In the genomic region with DNA sequence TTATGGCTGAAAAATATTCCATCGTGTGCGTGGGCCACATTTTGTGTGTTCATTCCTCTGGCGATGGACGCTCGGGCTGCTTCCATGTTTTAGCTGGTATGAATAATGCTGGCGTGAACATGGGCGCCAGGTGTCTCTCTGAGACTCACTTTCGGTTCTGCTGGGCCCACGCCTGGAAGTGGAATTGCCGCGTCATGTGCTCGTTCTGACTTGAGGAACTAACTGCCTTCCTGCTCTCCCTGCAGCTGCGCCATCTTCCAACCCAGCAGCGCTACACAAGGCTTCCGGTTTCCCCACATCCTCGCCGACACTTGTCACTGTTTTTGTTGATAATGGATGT, we compare ENCODE assay signal across 8 cellular contexts. TPM values are rescaled to one million over a fixed set of nuclear protein-coding genes. Genes with fewer than 3 reads are reported as not detected.
A peak's percentile ranks its signal among the peaks of the same experiment; 100 is the strongest.
DNase-seq lines count a peak whose midpoint lies in the region; ATAC-seq, FAIRE-seq and TF ChIP-seq lines count a peak whose summit lies in the region.
"Not testable (repeated sequence)": the region's sequence is repeated elsewhere in the genome, so short reads cannot be mapped to it uniquely, and the experiment has no call there.

No MANE protein-coding gene starts in this region.

- H3K9me3 Mint-ChIP-seq in activated CD8-positive, alpha-beta memory T cell treated with anti-CD3 and anti-CD28 coated beads, Interleukin-2, amount 10 ng/mL, durations not matched to agents 7 days and 5 days (ENCODE audit: low read depth); natural killer cell treated with Interleukin-12 subunit alpha and Interleukin-12 subunit beta and Interleukin-15 and Interleukin-18, amount 100 ng/mL, for 72 hours; stimulated activated naive B cell treated with anti-CD40 and anti-IgM and Interleukin-4, amounts not matched to agents 10 μg/mL and 1 μg/mL and 100 μg/mL, for 72 hours: not testable (repeated sequence)

- H3K4me3 ChIP-seq in heart left ventricle: not testable (repeated sequence)

- not testable (repeated sequence) for H3K9me3 ChIP-seq in heart left ventricle

- ATAC-seq in activated CD4-positive, CD25-positive, alpha-beta regulatory T cell treated with anti-CD3 and anti-CD28 coated beads, Interleukin-2, amount 50 U/mL, for 24 hours: peak; percentile 70 to 72
- ATAC-seq in activated CD8-positive, alpha-beta memory T cell treated with anti-CD3 and anti-CD28 coated beads, Interleukin-2, amount 10 ng/mL, durations not matched to agents 7 days and 5 days: peak; percentile 27
- peak; percentile 36 to 67 (median 52) for ATAC-seq in heart left ventricle
- peak; percentile 39 to 40 for ATAC-seq in natural killer cell treated with Interleukin-12 subunit alpha and Interleukin-12 subunit beta and Interleukin-15 and Interleukin-18, amount 100 ng/mL, for 72 hours
- ATAC-seq in stimulated activated naive B cell treated with anti-CD40 and anti-IgM and Interleukin-4, amounts not matched to agents 10 μg/mL and 1 μg/mL and 100 μg/mL, for 72 hours (replicated peaks): peak; percentile 47 to 49

- not testable (repeated sequence) for H3K4me3 Mint-ChIP-seq in activated CD8-positive, alpha-beta memory T cell treated with anti-CD3 and anti-CD28 coated beads, Interleukin-2, amount 10 ng/mL, durations not matched to agents 7 days and 5 days; natural killer cell treated with Interleukin-12 subunit alpha and Interleukin-12 subunit beta and Interleukin-15 and Interleukin-18, amount 100 ng/mL, for 72 hours; stimulated activated naive B cell treated with anti-CD40 and anti-IgM and Interleukin-4, amounts not matched to agents 10 μg/mL and 1 μg/mL and 100 μg/mL, for 72 hours

- CTCF ChIA-PET in activated CD8-positive, alpha-beta memory T cell treated with anti-CD3 and anti-CD28 coated beads, Interleukin-2, amount 10 ng/mL, durations not matched to agents 7 days and 5 days (lab: Charles Lee): not testable (repeated sequence)

- H3K27me3 Mint-ChIP-seq in activated CD8-positive, alpha-beta memory T cell treated with anti-CD3 and anti-CD28 coated beads, Interleukin-2, amount 10 ng/mL, durations not matched to agents 7 days and 5 days; natural killer cell treated with Interleukin-12 subunit alpha and Interleukin-12 subunit beta and Interleukin-15 and Interleukin-18, amount 100 ng/mL, for 72 hours; stimulated activated naive B cell treated with anti-CD40 and anti-IgM and Interleukin-4, amounts not matched to agents 10 μg/mL and 1 μg/mL and 100 μg/mL, for 72 hours: not testable (repeated sequence)

- H3K36me3 Mint-ChIP-seq in activated CD8-positive, alpha-beta memory T cell treated with anti-CD3 and anti-CD28 coated beads, Interleukin-2, amount 10 ng/mL, durations not matched to agents 7 days and 5 days; natural killer cell treated with Interleukin-12 subunit alpha and Interleukin-12 subunit beta and Interleukin-15 and Interleukin-18, amount 100 ng/mL, for 72 hours; stimulated activated naive B cell treated with anti-CD40 and anti-IgM and Interleukin-4, amounts not matched to agents 10 μg/mL and 1 μg/mL and 100 μg/mL, for 72 hours: not testable (repeated sequence)

- not testable (repeated sequence) for H3K36me3 ChIP-seq in heart left ventricle

- H3K4me1 Mint-ChIP-seq in activated CD8-positive, alpha-beta memory T cell treated with anti-CD3 and anti-CD28 coated beads, Interleukin-2, amount 10 ng/mL, durations not matched to agents 7 days and 5 days; natural killer cell treated with Interleukin-12 subunit alpha and Interleukin-12 subunit beta and Interleukin-15 and Interleukin-18, amount 100 ng/mL, for 72 hours (ENCODE audit: low read depth in 2 of 2); stimulated activated naive B cell treated with anti-CD40 and anti-IgM and Interleukin-4, amounts not matched to agents 10 μg/mL and 1 μg/mL and 100 μg/mL, for 72 hours: not testable (repeated sequence)

- not testable (repeated sequence) for H3K4me1 ChIP-seq in heart left ventricle

- WGBS in heart left ventricle, 4 donors: 73 to 100% (median 90%) methylated on average over 1 to 9 of the region's 17 CpGs; no CpG with 5 or more reads in 1 of the 4 donors

- not testable (repeated sequence) for H3K27me3 ChIP-seq in heart left ventricle

- TF ChIP-seq POLR2A in GM12892 (IDR thresholded peaks at IDR 0.05; ENCODE audit: low read depth, low read length); heart left ventricle (IDR thresholded peaks at IDR 0.05): not testable (repeated sequence)

- DNase-seq in GM12892 (ENCODE audit: insufficient read length); natural killer cell treated with Interleukin-12 subunit alpha and Interleukin-12 subunit beta and Interleukin-15 and Interleukin-18, amount 100 ng/mL, for 72 hours (ENCODE audit: low spot score): not testable (repeated sequence)
- DNase-seq in activated CD8-positive, alpha-beta memory T cell treated with anti-CD3 and anti-CD28 coated beads, Interleukin-2, amount 10 ng/mL, durations not matched to agents 7 days and 5 days: peak; percentile 42
- DNase-seq in activated naive CD4-positive, alpha-beta T cell treated with anti-CD3 and anti-CD28 coated beads, Interleukin-2, amount 50 U/mL, for 16 hours: peak; percentile 68
- peak in 4 of 5 donors; percentile 10 to 37 (median 18) for DNase-seq in heart left ventricle
- DNase-seq in stimulated activated CD4-positive, alpha-beta T cell treated with anti-CD3 and anti-CD28 coated beads, Interleukin-1b, Interleukin-23, amount 100 ng/mL, for 24 hours (ENCODE audit: low read depth in 4 of 4, low spot score in 1 of 4): peak; percentile 16 to 45 (median 32)
- peak; percentile 36 for DNase-seq in stimulated activated naive B cell treated with anti-CD40 and anti-IgM and Interleukin-4, amounts not matched to agents 10 μg/mL and 1 μg/mL and 100 μg/mL, for 72 hours

- not testable (repeated sequence) for TF ChIP-seq CTCF in heart left ventricle (IDR thresholded peaks at IDR 0.05)

- H3K27ac Mint-ChIP-seq in activated CD8-positive, alpha-beta memory T cell treated with anti-CD3 and anti-CD28 coated beads, Interleukin-2, amount 10 ng/mL, durations not matched to agents 7 days and 5 days; natural killer cell treated with Interleukin-12 subunit alpha and Interleukin-12 subunit beta and Interleukin-15 and Interleukin-18, amount 100 ng/mL, for 72 hours; stimulated activated naive B cell treated with anti-CD40 and anti-IgM and Interleukin-4, amounts not matched to agents 10 μg/mL and 1 μg/mL and 100 μg/mL, for 72 hours: not testable (repeated sequence)

- intact Hi-C loops in heart left ventricle (cut with DNase I): not testable (repeated sequence)

- H3K27ac ChIP-seq in heart left ventricle: not testable (repeated sequence)

- peak; percentile 97 for FAIRE-seq in GM12892 (lab: Jason Lieb, UNC)

RNA-seq across cellular contexts. Expression of gene GATD3, which starts 20.4 kb away (rescaled TPM):
- polyA plus RNA-seq in GM12892 (2012; ENCODE audit: missing spikeins): 31.5 TPM
- total RNA-seq in activated CD8-positive, alpha-beta memory T cell treated with anti-CD3 and anti-CD28 coated beads, Interleukin-2, amount 10 ng/mL, durations not matched to agents 7 days and 5 days: 10 to 100 TPM; 10.0 to 12.5 TPM
- 100 to 1,000 TPM in 2 of 9 donors, 10 to 100 TPM in 7; 10.2 to 140 (median 14.1) TPM for total RNA-seq in heart left ventricle
- 100 to 1,000 TPM in 1 of 2 donors, 10 to 100 TPM in 1; 26.5 to 109 TPM for polyA plus RNA-seq in heart left ventricle
- 10 to 100 TPM; 15.9 to 40.4 TPM for total RNA-seq in natural killer cell treated with Interleukin-12 subunit alpha and Interleukin-12 subunit beta and Interleukin-15 and Interleukin-18, amount 100 ng/mL, for 72 hours

RNA-seq across cellular contexts. Expression of gene PWP2, which starts 46.7 kb away (rescaled TPM):
- 8.2 TPM for polyA plus RNA-seq in GM12892 (2012; ENCODE audit: missing spikeins)
- 1 to 10 TPM; 9.3 to 9.6 TPM for total RNA-seq in activated CD8-positive, alpha-beta memory T cell treated with anti-CD3 and anti-CD28 coated beads, Interleukin-2, amount 10 ng/mL, durations not matched to agents 7 days and 5 days
- total RNA-seq in heart left ventricle: 10 to 100 TPM in 1 of 9 donors, 1 to 10 TPM in 6, under 1 TPM in 1, not detected in 1; 0.70 to 10.2 (median 5.0) TPM
- 1 to 10 TPM; 1.1 to 6.0 TPM for polyA plus RNA-seq in heart left ventricle
- 10 to 100 TPM; 31.4 to 69.6 TPM for total RNA-seq in natural killer cell treated with Interleukin-12 subunit alpha and Interleukin-12 subunit beta and Interleukin-15 and Interleukin-18, amount 100 ng/mL, for 72 hours
